Comparison of ENCODE assay signal across 27 cellular contexts in the genomic region with DNA sequence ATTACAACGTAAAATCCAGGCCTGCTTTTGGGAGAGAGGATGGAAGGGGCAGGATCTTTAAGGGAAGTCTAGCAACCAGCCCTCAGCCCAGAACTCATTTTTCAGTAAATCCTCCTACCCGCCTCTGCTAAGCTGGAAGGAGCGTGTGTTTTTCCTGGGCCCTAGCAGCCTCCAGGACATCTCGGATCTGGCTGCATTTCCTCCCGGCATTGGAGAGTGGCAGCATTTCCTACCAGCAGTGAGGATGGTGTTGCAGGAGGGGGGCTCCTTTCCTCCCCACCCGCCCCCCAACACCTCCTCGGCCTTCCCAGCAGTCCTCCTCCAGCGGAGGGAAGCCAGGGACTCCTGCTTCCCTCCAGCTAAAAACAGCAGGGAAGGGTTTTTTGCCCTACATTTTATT. TPM values are rescaled to one million over a fixed set of nuclear protein-coding genes. Genes with fewer than 3 reads are reported as not detected.
DNase-seq lines count a peak whose midpoint lies in the region; ATAC-seq and TF ChIP-seq lines count a peak whose summit lies in the region.
"Had no signal": no experiment of that assay in that cellular context is flagged by ENCODE, and none has a peak within 500 bp of the region (broad histone marks: within the 10 kb centered on the region; RNA-seq: fewer than 3 reads in every experiment).

No MANE protein-coding gene starts in this region.

- no peaks in the 10 kb centered on the region for H3K4me1 ChIP-seq in CD8-positive, alpha-beta T cell (ENCODE audit: insufficient read depth, low read length)
- H3K4me1 ChIP-seq in HUES6 (ENCODE audit: control insufficient read depth, insufficient read depth, low read length), result peaks cover 37% of the 10 kb centered on the region
- H3K4me1 ChIP-seq in endodermal cell (ENCODE audit: control insufficient read depth, insufficient read depth, low read length), result peaks cover 2% of the 10 kb centered on the region

- peaks cover 6% of the 10 kb centered on the region for H3K4me1 Mint-ChIP-seq in CD8-positive, alpha-beta T cell (ENCODE audit: low read depth)
- peaks cover 21% of the 10 kb centered on the region for H3K4me1 Mint-ChIP-seq in endodermal cell
- H3K4me1 Mint-ChIP-seq in mesothelial cell of epicardium, result peaks cover 16% of the 10 kb centered on the region

- peaks cover 35% of the 10 kb centered on the region for H3K36me3 Mint-ChIP-seq in CD8-positive, alpha-beta T cell
- H3K36me3 Mint-ChIP-seq in endodermal cell (ENCODE audit: low read depth) (peaks cover 79% of the 10 kb centered on the region), mesothelial cell of epicardium (peaks cover 33% of the 10 kb centered on the region)

- TF ChIP-seq CTCF in CD8-positive, alpha-beta T cell (IDR thresholded peaks at IDR 0.05), result no peak
- TF ChIP-seq CTCF in endodermal cell (conservative IDR thresholded peaks at IDR 0.05), result no peak
- TF ChIP-seq CTCF in mesothelial cell of epicardium (IDR thresholded peaks at IDR 0.05; ENCODE audit: unreplicated experiment), result no peak

- POLR2A ChIA-PET in CD8-positive, alpha-beta T cell (lab: Charles Lee), result interaction anchor here (1.0 kb wide), 1 partner anchor 28 kb away, joined by 3 read pairs; no protein-coding TSS in a partner anchor

- H3K27me3 Mint-ChIP-seq in CD8-positive, alpha-beta T cell (ENCODE audit: low read depth), result no peaks in the 10 kb centered on the region
- H3K27me3 Mint-ChIP-seq in endodermal cell (ENCODE audit: insufficient read depth), result no peaks in the 10 kb centered on the region
- no peaks in the 10 kb centered on the region for H3K27me3 Mint-ChIP-seq in mesothelial cell of epicardium (ENCODE audit: low read depth)
- H3K27me3 Mint-ChIP-seq: memory B cell; naive thymus-derived CD4-positive, alpha-beta T cell had no signal

- no peaks in the 10 kb centered on the region for H3K9me3 ChIP-seq in CD8-positive, alpha-beta T cell (ENCODE audit: low read length)
- H3K9me3 ChIP-seq in HUES6 (ENCODE audit: control insufficient read depth, insufficient read depth, low read depth, low read length), result no peaks in the 10 kb centered on the region
- no peaks in the 10 kb centered on the region for H3K9me3 ChIP-seq in endodermal cell (ENCODE audit: control insufficient read depth, low read length)
- H3K9me3 ChIP-seq: BE2C, ovary, SK-N-SH, tibial nerve had no signal

- H3K27me3 ChIP-seq in CD8-positive, alpha-beta T cell (ENCODE audit: insufficient read depth, low read length), result no peaks in the 10 kb centered on the region
- no peaks in the 10 kb centered on the region for H3K27me3 ChIP-seq in HUES6 (ENCODE audit: control insufficient read depth, insufficient read depth, low read length)
- no peaks in the 10 kb centered on the region for H3K27me3 ChIP-seq in endodermal cell (ENCODE audit: control insufficient read depth, insufficient read depth, low read length, poor library complexity, severe bottlenecking)
- H3K27me3 ChIP-seq: BE2C, ovary, tibial nerve had no signal

- no peak overlapping the region for H3K4me3 ChIP-seq in CD8-positive, alpha-beta T cell (ENCODE audit: low read depth, low read length)
- H3K4me3 ChIP-seq in HUES6 (ENCODE audit: low read depth, low read length), result no peak overlapping the region
- H3K4me3 ChIP-seq in endodermal cell (ENCODE audit: low read length), result no peak overlapping the region
- H3K4me3 ChIP-seq: ovary, skin epidermis, tibial nerve had no signal

- H3K9ac ChIP-seq in HUES6 (ENCODE audit: low read length) (no peak overlapping the region), endodermal cell (ENCODE audit: extremely low read depth, low read length, poor library complexity, severe bottlenecking) (no peak overlapping the region)
- H3K9ac ChIP-seq: SK-N-SH had no signal

- ATAC-seq in CD8-positive, alpha-beta T cell, result no peak
- ATAC-seq in HG03139 (IDR thresholded peaks at IDR 0.05; ENCODE audit: unreplicated experiment), result no peak
- ATAC-seq: naive thymus-derived CD4-positive, alpha-beta T cell had no signal

- H3K27ac Mint-ChIP-seq in CD8-positive, alpha-beta T cell, result peak overlapping the region; percentile 62
- H3K27ac Mint-ChIP-seq in endodermal cell, result peak overlapping the region; percentile 32
- peak overlapping the region; percentile 82 for H3K27ac Mint-ChIP-seq in mesothelial cell of epicardium
- H3K27ac Mint-ChIP-seq: memory B cell had no signal

- no peak overlapping the region for H3K27ac ChIP-seq in CD8-positive, alpha-beta T cell (ENCODE audit: low read depth, low read length)
- H3K27ac ChIP-seq in HUES6 (ENCODE audit: low read depth, low read length), result peak overlapping the region; percentile 12; the same call in 1 of the 2 replicates
- peak overlapping the region; percentile 14 for H3K27ac ChIP-seq in endodermal cell (ENCODE audit: low read depth, low read length)
- H3K27ac ChIP-seq: epithelial cell of prostate, tibial nerve had no signal

- intact Hi-C loops in CD8-positive, alpha-beta T cell (cut with DNase I, micrococcal nuclease), result no loop called here

- H3K36me3 ChIP-seq in CD8-positive, alpha-beta T cell (ENCODE audit: insufficient read depth, low read length), result peaks cover 6% of the 10 kb centered on the region
- H3K36me3 ChIP-seq in HUES6 (ENCODE audit: control insufficient read depth, insufficient read depth, low read length) (peaks cover 41% of the 10 kb centered on the region), endodermal cell (ENCODE audit: control insufficient read depth, insufficient read depth, low read length) (peaks cover 96% of the 10 kb centered on the region)
- H3K36me3 ChIP-seq: ovary had no signal

- H3K4me3 Mint-ChIP-seq in CD8-positive, alpha-beta T cell, result no peak overlapping the region
- H3K4me3 Mint-ChIP-seq in endodermal cell (no peak overlapping the region), mesothelial cell of epicardium (no peak overlapping the region)
- H3K4me3 Mint-ChIP-seq: memory B cell; naive thymus-derived CD4-positive, alpha-beta T cell had no signal

- CTCF ChIA-PET in CD8-positive, alpha-beta T cell (lab: Charles Lee), result interaction anchor here (2.0 kb wide), 1 partner anchor 35 kb away, joined by 7 read pairs; no protein-coding TSS in a partner anchor

- 92% methylated on average over 8 of the region's 8 CpGs; no CpG with 5 or more reads in 1 of the 2 experiments for WGBS in endodermal cell (ENCODE audit: insufficient coverage in 1 of 2, insufficient read length in 1 of 2), 2 experiments

- no peak for DNase-seq in CD8-positive, alpha-beta T cell
- DNase-seq in endodermal cell (no peak), mesothelial cell of epicardium (ENCODE audit: low spot score in 2 of 2, unreplicated experiment in 2 of 2) (no peak), NCI-H524 treated with DMSO at 0.1 percent for 48 hours (lab: John Stamatoyannopoulos, UW) (no peak), C1 segment of cervical spinal cord (lab: John Stamatoyannopoulos, UW) (no peak), mucosa of gallbladder (ENCODE audit: low spot score) (no peak)
- DNase-seq: activated gamma-delta T cell; activated T-cell treated with anti-CD3 and anti-CD28 coated beads, Interleukin-2, amount 50 U/mL, for 1 hour; BE2C; GF-D8; Karpas-422; MV-4-11; naive thymus-derived CD4-positive, alpha-beta T cell; NCI-H1436 treated with DMSO at 0.1 percent for 48 hours; NCI-H446; NCI-H82; retina; SK-N-SH; stimulated activated CD4-positive, alpha-beta T cell treated with anti-CD3 and anti-CD28 coated beads, Interleukin-1b, Interleukin-23, amount 100 ng/mL, for 48 hours; T-helper 2 cell had no signal

- H3K9me3 Mint-ChIP-seq in CD8-positive, alpha-beta T cell, result no peaks in the 10 kb centered on the region
- H3K9me3 Mint-ChIP-seq in endodermal cell (no peaks in the 10 kb centered on the region), mesothelial cell of epicardium (no peaks in the 10 kb centered on the region)
- H3K9me3 Mint-ChIP-seq: memory B cell; naive thymus-derived CD4-positive, alpha-beta T cell had no signal

RNA-seq across cellular contexts. Expression of a gene that starts 54.5 kb away (rescaled TPM):
- total RNA-seq in CD8-positive, alpha-beta T cell, result 10 to 100 TPM; 65.4 to 69.8 TPM
- total RNA-seq in endodermal cell (100 to 1,000 TPM; 152 to 154 TPM), mesothelial cell of epicardium (88.5 to 98.6 TPM (median 90.0 TPM) in 3 replicates), mucosa of gallbladder (42.5 TPM)
- 29.1 TPM for polyA plus RNA-seq in endodermal cell (2013, experiment 1 of 2)
- 41.9 TPM for polyA plus RNA-seq in endodermal cell (2013, experiment 2 of 2)

Comparison
In these comparisons a context has a peak if more than half of its experiments do, and no peak if none do; other contexts are left out.
1. H3K27ac Mint-ChIP-seq: peak in every context shown above with its lines; median percentile 82 in mesothelial cell of epicardium; 62 in CD8-positive, alpha-beta T cell; 32 in endodermal cell.